Comparison of ENCODE assay signal across 8 cellular contexts in genomic region chr1:37474051-37474696, GRCh38. TPM values are rescaled to one million over a fixed set of nuclear protein-coding genes. Genes with fewer than 3 reads are reported as not detected.
A peak's percentile ranks its signal among the peaks of the same experiment; 100 is the strongest.
DNase-seq lines count a peak whose midpoint lies in the region; ATAC-seq and TF ChIP-seq lines count a peak whose summit lies in the region.

ZC3H12A (plus strand) TSS chr1:37474580; CDS start chr1:37475497, 917 bp downstream.

- peak; percentile 57 for ATAC-seq in GM19025 (IDR thresholded peaks at IDR 0.05; ENCODE audit: low read depth, unreplicated experiment)
- peak; percentile 60 for ATAC-seq in HG03354 (IDR thresholded peaks at IDR 0.05; ENCODE audit: poor library complexity, severe bottlenecking, unreplicated experiment)
- peak; percentile 54 to 91 (median 86) for ATAC-seq in right lobe of liver

- TF ChIP-seq CTCF in AG09319 (IDR thresholded peaks at IDR 0.05; ENCODE audit: low read depth, low read length) (no peak), right lobe of liver (IDR thresholded peaks at IDR 0.05) (no peak)

- no CpG with 5 or more reads among the region's 78 CpGs for WGBS in right lobe of liver (ENCODE audit: insufficient coverage, low coverage, low lambda C conversion rate, missing lambda C conversion rate)

- H3K36me3 ChIP-seq in right lobe of liver, result peaks cover 0 to 13% (median 2%) of the 10 kb centered on the region in 4 donors

- peak; percentile 99 for TF ChIP-seq POLR2A in right lobe of liver (IDR thresholded peaks at IDR 0.05)

- peak within 1 kb of the TSS; percentile 79 to 86 (median 85) for H3K4me3 ChIP-seq in right lobe of liver

- H3K27ac ChIP-seq in right lobe of liver, result peak within 1 kb of the TSS; percentile 94 to 100 (median 98)

- no peaks in the 10 kb centered on the region for H3K9me3 ChIP-seq in right lobe of liver

- intact Hi-C loops in right lobe of liver (cut with DNase I), result no loop called here

- DNase-seq in AG09319 (ENCODE audit: extremely low read depth, low read depth), result peak; percentile 74
- DNase-seq in NCI-H774 (lab: John Stamatoyannopoulos, UW), result peak; percentile 96
- peak; percentile 89 to 91 for DNase-seq in activated CD4-positive, alpha-beta T cell treated with anti-CD3 and anti-CD28 coated beads, Interleukin-2, amount 50 U/mL, for 48 hours
- peak; percentile 68 to 93 for DNase-seq in dermis microvascular lymphatic vessel endothelial cell (ENCODE audit: low read depth in 2 of 2)
- peak; percentile 95 to 96 (median 96) for DNase-seq in right lobe of liver
- peak; percentile 91 to 96 for DNase-seq in stimulated activated CD4-positive, alpha-beta T cell treated with anti-CD3 and anti-CD28 coated beads, Interleukin-4, amount 100 ng/mL, for 4 hours

- H3K4me1 ChIP-seq in right lobe of liver, result peaks cover 0 to 63% (median 23%) of the 10 kb centered on the region in 4 donors

- no peaks in the 10 kb centered on the region for H3K27me3 ChIP-seq in right lobe of liver

RNA-seq across cellular contexts. Expression of gene ZC3H12A, which starts in this region (rescaled TPM):
- total RNA-seq in dermis microvascular lymphatic vessel endothelial cell, result 1.9 and 2.3 TPM in 2 replicates
- total RNA-seq in right lobe of liver, result 10 to 100 TPM in 3 of 6 experiments, 1 to 10 TPM in 3; 2.7 to 21.9 (median 8.3) TPM

Comparison
In these comparisons a context has a peak if more than half of its experiments do, and no peak if none do; other contexts are left out.
1. Peak in every context shown above with its lines: DNase-seq, ATAC-seq, H3K4me3 ChIP-seq and H3K27ac ChIP-seq.